ENCODE assay signal across 18 cellular contexts in the genomic region with DNA sequence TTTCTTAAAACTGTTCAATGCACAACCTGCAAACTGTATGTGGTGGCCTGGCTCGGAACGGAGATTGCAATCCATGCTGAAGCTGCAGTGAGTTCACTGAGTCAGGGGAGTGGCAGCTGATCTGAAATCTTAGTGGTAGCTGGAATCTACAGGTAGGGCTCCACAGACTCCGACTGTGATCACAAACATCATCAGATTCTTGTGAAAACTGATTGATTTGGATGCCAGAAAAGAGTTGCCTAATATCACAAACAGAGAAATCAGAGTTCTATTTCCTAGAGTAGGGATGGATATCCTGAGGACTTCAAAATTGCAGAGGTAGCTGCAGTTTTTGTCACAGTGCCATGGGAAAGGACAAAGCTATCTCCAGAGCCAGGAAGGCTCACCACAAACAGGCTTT.
"Had no signal": no experiment of that assay in that cellular context is flagged by ENCODE, and none has a peak within 500 bp of the region (broad histone marks: within the 10 kb centered on the region; RNA-seq: fewer than 3 reads in every experiment).

No MANE protein-coding gene starts in this region.

- ATAC-seq: activated naive CD8-positive, alpha-beta T cell treated with anti-CD3 and anti-CD28 coated beads, Interleukin-2, amount 50 U/mL, for 24 hours; gastrocnemius medialis; heart left ventricle had no signal

- H3K4me1 ChIP-seq: gastrocnemius medialis, tibial artery had no signal

- H3K4me3 Mint-ChIP-seq: activated naive CD8-positive, alpha-beta T cell treated with anti-CD3 and anti-CD28 coated beads, Interleukin-2, amount 50 U/mL, for 24 hours; dendritic cell treated with granulocyte-macrophage colony-stimulating factor and Interleukin-4, amounts not matched to agents 40 ng/mL and 50 ng/mL, for 4 days; memory B cell; nephron progenitor cell; T-helper 2 cell treated with Interferon-gamma antibody and Interleukin-4, amounts not matched to agents 5 μg/mL and 100 μg/mL, for 36 hours had no signal

- H3K4me3 ChIP-seq: gastrocnemius medialis, heart left ventricle, tibial artery, vagina had no signal

- H3K27me3 ChIP-seq: vagina had no signal

- H3K27ac ChIP-seq: epithelial cell of prostate, gastrocnemius medialis, heart left ventricle, tibial artery, vagina had no signal

- H3K36me3 ChIP-seq: gastrocnemius medialis, heart left ventricle, tibial artery, vagina had no signal

- DNase-seq: activated CD4-positive, alpha-beta T cell treated with anti-CD3 and anti-CD28 coated beads, Interleukin-2, amount 50 U/mL, for 1 hour; activated CD8-positive, alpha-beta memory T cell treated with anti-CD3 and anti-CD28 coated beads for 24 hours; activated naive CD4-positive, alpha-beta T cell treated with Interleukin-2 at 50 U/mL for 16 hours; activated naive CD8-positive, alpha-beta T cell treated with anti-CD3 and anti-CD28 coated beads, Interleukin-2, amount 50 U/mL, for 24 hours; aorta; effector memory CD4-positive, alpha-beta T cell; gastrocnemius medialis; heart left ventricle; islet precursor cell; nephron progenitor cell; stimulated activated naive CD4-positive, alpha-beta T cell; SW 1271; tibial artery had no signal

- H3K9me3 Mint-ChIP-seq: activated naive CD8-positive, alpha-beta T cell treated with anti-CD3 and anti-CD28 coated beads, Interleukin-2, amount 50 U/mL, for 24 hours; dendritic cell treated with granulocyte-macrophage colony-stimulating factor and Interleukin-4, amounts not matched to agents 40 ng/mL and 50 ng/mL, for 4 days; memory B cell; nephron progenitor cell; T-helper 2 cell treated with Interferon-gamma antibody and Interleukin-4, amounts not matched to agents 5 μg/mL and 100 μg/mL, for 36 hours had no signal

- H3K36me3 Mint-ChIP-seq: memory B cell had no signal

- H3K9me3 ChIP-seq: gastrocnemius medialis, heart left ventricle, tibial artery, vagina had no signal
